Comparison of ENCODE assay signal across 16 cellular contexts in genomic region chr12:108653922-108654321, GRCh38. TPM values are rescaled to one million over a fixed set of nuclear protein-coding genes. Genes with fewer than 3 reads are reported as not detected.
"Had no signal": no experiment of that assay in that cellular context is flagged by ENCODE, and none has a peak within 500 bp of the region (broad histone marks: within the 10 kb centered on the region; RNA-seq: fewer than 3 reads in every experiment).

No MANE protein-coding gene starts in this region.

- DNase-seq: activated CD4-positive, alpha-beta T cell treated with anti-CD3 and anti-CD28 coated beads for 4 hours; activated CD8-positive, alpha-beta memory T cell treated with anti-CD3 and anti-CD28 coated beads for 24 hours; activated effector memory CD4-positive, alpha-beta T cell treated with Interleukin-2 at 50 U/mL for 16 hours; activated naive CD8-positive, alpha-beta T cell treated with anti-CD3 and anti-CD28 coated beads, Interleukin-2, amount 10 ng/mL, durations not matched to agents 7 days and 5 days; esophagus squamous epithelium; foreskin fibroblast; SW 1271; T1000; transverse colon; WERI-Rb-1 had no signal

- H3K4me2 ChIP-seq: neural progenitor cell had no signal

- H3K27ac ChIP-seq: esophagus squamous epithelium, neural progenitor cell, parathyroid adenoma, transverse colon, WERI-Rb-1 had no signal

- H3K9ac ChIP-seq: neural progenitor cell, parathyroid adenoma had no signal

- H3K4me3 ChIP-seq: ascending aorta, esophagus squamous epithelium, neural progenitor cell, skin epidermis, transverse colon had no signal

- H3K9me3 ChIP-seq: ascending aorta, esophagus squamous epithelium, transverse colon had no signal

- H3K27me3 ChIP-seq: ascending aorta, esophagus squamous epithelium, neural progenitor cell, transverse colon had no signal

- H2AFZ ChIP-seq: neural progenitor cell, parathyroid adenoma had no signal

RNA-seq across cellular contexts. Expression of gene TMEM119, which starts 56.0 kb away (rescaled TPM):
- total RNA-seq: renal cortical epithelial cell had no signal
- polyA plus RNA-seq: keratinocyte had no signal
